21 cellular contexts compared by ENCODE assay signal in the genomic region with DNA sequence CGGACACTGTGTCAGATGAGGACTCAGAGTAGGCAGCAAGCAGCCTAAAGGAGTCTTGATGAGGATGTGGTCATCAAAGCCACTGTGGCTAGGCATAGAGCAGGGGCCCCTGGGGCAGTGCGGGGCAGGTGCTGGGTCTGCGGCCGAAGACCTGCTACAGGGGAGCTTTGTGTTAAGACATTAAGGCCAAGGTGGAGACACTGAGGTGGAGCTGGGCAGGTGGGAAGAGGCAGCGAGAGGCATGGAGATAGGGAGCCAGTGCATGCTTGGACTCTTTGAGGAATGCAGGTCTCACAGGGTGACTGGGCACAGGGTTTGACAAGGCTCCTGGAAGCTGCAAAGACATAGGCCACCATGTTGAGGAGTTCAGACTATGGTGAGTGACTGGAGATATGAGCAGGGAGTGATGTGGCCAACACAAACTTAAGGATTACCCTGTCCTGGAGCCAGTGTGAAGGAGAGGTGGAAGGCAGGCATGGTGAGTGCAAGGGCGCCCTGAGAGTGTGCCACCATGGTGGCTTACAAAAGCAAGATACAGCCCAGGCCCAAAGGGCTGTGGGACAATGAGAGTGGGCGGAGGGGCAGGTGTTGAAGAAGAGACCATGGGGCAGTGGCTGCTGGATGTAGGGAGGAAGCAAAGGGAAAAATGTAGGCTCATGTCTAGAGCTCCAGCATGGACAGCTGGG.
"Had no signal": no experiment of that assay in that cellular context is flagged by ENCODE, and none has a peak within 500 bp of the region (broad histone marks: within the 10 kb centered on the region; RNA-seq: fewer than 3 reads in every experiment).

No MANE protein-coding gene starts in this region.

- H3K36me3 ChIP-seq: left lung, neutrophil, upper lobe of left lung had no signal

- ATAC-seq: activated CD8-positive, alpha-beta T cell treated with anti-CD3 and anti-CD28 coated beads for 36 hours; activated naive CD4-positive, alpha-beta T cell treated with anti-CD3 and anti-CD28 coated beads, Interleukin-2, amount 50 U/mL, for 72 hours; left lung had no signal

- H3K9ac ChIP-seq: parathyroid adenoma had no signal

- H2AFZ ChIP-seq: parathyroid adenoma had no signal

- H3K4me3 ChIP-seq: dorsolateral prefrontal cortex, left lung, upper lobe of left lung had no signal

- H3K4me3 Mint-ChIP-seq: activated CD4-positive, alpha-beta T cell treated with anti-CD3 and anti-CD28 coated beads, Interleukin-2, amount 10 ng/mL, durations not matched to agents 24 days and 14 days; activated CD8-positive, alpha-beta T cell treated with anti-CD3 and anti-CD28 coated beads for 36 hours; endodermal cell; stimulated activated naive CD8-positive, alpha-beta T cell treated with anti-CD3 and anti-CD28 coated beads, Interleukin-15, Interleukin-2, amounts not matched to agents 100 ng/mL and 50 ng/mL, for 24 hours; T-helper 1 cell treated with Interleukin-12 subunit alpha and Interleukin-12 subunit beta and Interleukin-4 antibody, amounts not matched to agents 30 μg/mL and 1 μg/mL, for 36 hours had no signal

- H3K4me1 Mint-ChIP-seq: activated CD4-positive, alpha-beta T cell treated with anti-CD3 and anti-CD28 coated beads, Interleukin-2, amount 10 ng/mL, durations not matched to agents 24 days and 14 days; endodermal cell had no signal

- H3K27ac Mint-ChIP-seq: activated CD4-positive, alpha-beta T cell treated with anti-CD3 and anti-CD28 coated beads, Interleukin-2, amount 10 ng/mL, durations not matched to agents 24 days and 14 days; activated CD8-positive, alpha-beta T cell treated with anti-CD3 and anti-CD28 coated beads for 36 hours; activated naive CD4-positive, alpha-beta T cell treated with anti-CD3 and anti-CD28 coated beads, Interleukin-2, amount 50 U/mL, for 72 hours; endodermal cell; stimulated activated naive CD8-positive, alpha-beta T cell treated with anti-CD3 and anti-CD28 coated beads, Interleukin-15, Interleukin-2, amounts not matched to agents 100 ng/mL and 50 ng/mL, for 24 hours; T-helper 1 cell treated with Interleukin-12 subunit alpha and Interleukin-12 subunit beta and Interleukin-4 antibody, amounts not matched to agents 30 μg/mL and 1 μg/mL, for 36 hours had no signal

- H3K9me3 Mint-ChIP-seq: stimulated activated naive CD8-positive, alpha-beta T cell treated with anti-CD3 and anti-CD28 coated beads, Interleukin-15, Interleukin-2, amounts not matched to agents 100 ng/mL and 50 ng/mL, for 24 hours; T-helper 1 cell treated with Interleukin-12 subunit alpha and Interleukin-12 subunit beta and Interleukin-4 antibody, amounts not matched to agents 30 μg/mL and 1 μg/mL, for 36 hours had no signal

- H3K27me3 ChIP-seq: dorsolateral prefrontal cortex, left lung, neutrophil, upper lobe of left lung had no signal

- H3K79me2 ChIP-seq: parathyroid adenoma had no signal

- H3K4me1 ChIP-seq: left lung, parathyroid adenoma, upper lobe of left lung had no signal

- H3K27me3 Mint-ChIP-seq: activated CD4-positive, alpha-beta T cell treated with anti-CD3 and anti-CD28 coated beads, Interleukin-2, amount 10 ng/mL, durations not matched to agents 24 days and 14 days; stimulated activated naive CD8-positive, alpha-beta T cell treated with anti-CD3 and anti-CD28 coated beads, Interleukin-15, Interleukin-2, amounts not matched to agents 100 ng/mL and 50 ng/mL, for 24 hours had no signal

- H3K9me3 ChIP-seq: left lung, neutrophil, upper lobe of left lung had no signal

- H3K27ac ChIP-seq: dorsolateral prefrontal cortex, epithelial cell of prostate, left lung, neutrophil, parathyroid adenoma, upper lobe of left lung had no signal

- DNase-seq: activated CD4-positive, alpha-beta T cell treated with anti-CD3 and anti-CD28 coated beads, Interleukin-2, amount 10 ng/mL, durations not matched to agents 24 days and 14 days; activated CD8-positive, alpha-beta memory T cell treated with anti-CD3 and anti-CD28 coated beads, Interleukin-2, amount 50 U/mL, for 4 hours; activated CD8-positive, alpha-beta T cell treated with anti-CD3 and anti-CD28 coated beads for 36 hours; activated gamma-delta T cell; activated T-cell treated with anti-CD3 and anti-CD28 coated beads, Interleukin-2, amount 50 U/mL, for 48 hours; endodermal cell; foreskin melanocyte; glutamatergic neuron; hypothalamus; mammary epithelial cell; stimulated activated CD4-positive, alpha-beta T cell treated with anti-CD3 and anti-CD28 coated beads, Interleukin-12 subunit alpha, Interleukin-12 subunit beta, amount 100 ng/mL, for 4 hours; stimulated activated CD4-positive, alpha-beta T cell treated with anti-CD3 and anti-CD28 coated beads, Interleukin-2, amount 100 ng/mL, for 24 hours had no signal
